ENCODE assay signal across 8 cellular contexts in genomic region chr4:70838972-70839536, GRCh38. TPM values are rescaled to one million over a fixed set of nuclear protein-coding genes. Genes with fewer than 3 reads are reported as not detected.
DNase-seq lines count a peak whose midpoint lies in the region; ATAC-seq lines count a peak whose summit lies in the region.

No MANE protein-coding gene starts in this region.

- no peaks in the 10 kb centered on the region for H3K9me3 Mint-ChIP-seq in effector memory CD8-positive, alpha-beta T cell

- H3K27me3 Mint-ChIP-seq in effector memory CD8-positive, alpha-beta T cell: no peaks in the 10 kb centered on the region

- peak overlapping the region; percentile 93 to 95 for H3K27ac Mint-ChIP-seq in effector memory CD8-positive, alpha-beta T cell

- ATAC-seq in GM19025 (IDR thresholded peaks at IDR 0.05; ENCODE audit: low read depth, unreplicated experiment) (peak; percentile 46), HG03175 (IDR thresholded peaks at IDR 0.05; ENCODE audit: unreplicated experiment) (peak; percentile 66)
- peak; percentile 62 for ATAC-seq in effector memory CD8-positive, alpha-beta T cell (replicated peaks)

- peaks cover 26% of the 10 kb centered on the region for H3K36me3 Mint-ChIP-seq in effector memory CD8-positive, alpha-beta T cell (ENCODE audit: insufficient read depth)

- peak overlapping the region; percentile 96 to 99 for H3K4me3 Mint-ChIP-seq in effector memory CD8-positive, alpha-beta T cell

- DNase-seq in AG20443 (ENCODE audit: low spot score) (peak; percentile 80), NCI-H69 (lab: John Stamatoyannopoulos, UW) (peak; percentile 68), mesenteric fat pad (ENCODE audit: low spot score) (peak; percentile 92)
- peak; percentile 35 to 52 (median 39) for DNase-seq in activated CD8-positive, alpha-beta memory T cell treated with anti-CD3 and anti-CD28 coated beads for 48 hours (ENCODE audit: low read depth in 2 of 3, low spot score in 2 of 3)
- peak; percentile 55 to 61 (median 60) for DNase-seq in effector memory CD8-positive, alpha-beta T cell
- DNase-seq in stimulated activated CD8-positive, alpha-beta memory T cell treated with anti-CD3 and anti-CD28 coated beads, Interleukin-15, amount 100 ng/mL, for 1 hour (ENCODE audit: low read depth): peak; percentile 34

- peaks cover 14 to 28% of the 10 kb centered on the region in 2 donors for H3K4me1 Mint-ChIP-seq in effector memory CD8-positive, alpha-beta T cell (ENCODE audit: low read depth in 2 of 2)

RNA-seq across cellular contexts. Expression of gene GRSF1, which starts 0.6 kb away (rescaled TPM):
- total RNA-seq in mesenteric fat pad: 55.6 TPM

Comparison
In these comparisons a context has a peak if more than half of its experiments do, and no peak if none do; other contexts are left out.
1. Peak in every context shown above with its lines: DNase-seq and ATAC-seq.
2. DNase-seq: peak in every context shown above with its lines; median percentile 92 in mesenteric fat pad; 80 in AG20443; 68 in NCI-H69; 60 in effector memory CD8-positive, alpha-beta T cell; 39 in activated CD8-positive, alpha-beta memory T cell treated with anti-CD3 and anti-CD28 coated beads for 48 hours; 34 in stimulated activated CD8-positive, alpha-beta memory T cell treated with anti-CD3 and anti-CD28 coated beads, Interleukin-15, amount 100 ng/mL, for 1 hour.